8 cellular contexts compared by ENCODE assay signal in the genomic region with DNA sequence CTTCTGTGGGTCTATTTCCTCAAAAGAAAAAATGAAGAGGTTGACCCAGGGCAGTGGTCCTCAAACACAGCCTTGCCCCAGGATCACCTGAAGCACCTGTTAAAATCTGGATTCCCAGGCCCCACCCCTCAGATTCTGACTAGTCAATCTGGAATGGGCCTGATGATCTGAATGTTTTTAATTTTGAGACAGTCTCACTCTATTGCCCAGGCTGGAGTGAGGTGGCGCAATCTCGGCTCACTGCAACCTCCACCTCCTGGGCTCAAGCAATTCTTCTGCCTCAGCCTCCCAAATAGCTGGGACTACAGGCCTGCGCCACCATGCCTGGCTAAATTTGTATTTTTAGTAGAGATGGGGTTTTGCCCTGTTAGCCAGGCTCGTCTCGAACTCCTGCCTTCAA. TPM values are rescaled to one million over a fixed set of nuclear protein-coding genes. Genes with fewer than 3 reads are reported as not detected.
DNase-seq lines count a peak whose midpoint lies in the region; ATAC-seq, FAIRE-seq and TF ChIP-seq lines count a peak whose summit lies in the region.
"Not testable (repeated sequence)": the region's sequence is repeated elsewhere in the genome, so short reads cannot be mapped to it uniquely, and the experiment has no call there.

No MANE protein-coding gene starts in this region.

- H3K4me1 Mint-ChIP-seq in activated B cell treated with CpG ODN at 0.5 μM for 24 hours, result peaks cover 89% of the 10 kb centered on the region
- H3K4me1 Mint-ChIP-seq in activated naive CD8-positive, alpha-beta T cell (ENCODE audit: low read depth), result peaks cover 78% of the 10 kb centered on the region
- peaks cover 70% of the 10 kb centered on the region for H3K4me1 Mint-ChIP-seq in stimulated activated naive CD8-positive, alpha-beta T cell treated with anti-CD3 and anti-CD28 coated beads, Interleukin-15, amount 100 ng/mL, for 72 hours

- not testable (repeated sequence) for H3K27me3 Mint-ChIP-seq in activated B cell treated with CpG ODN at 0.5 μM for 24 hours; activated naive CD8-positive, alpha-beta T cell; stimulated activated naive CD8-positive, alpha-beta T cell treated with anti-CD3 and anti-CD28 coated beads, Interleukin-15, amount 100 ng/mL, for 72 hours

- TF ChIP-seq EP300 in H1 (IDR thresholded peaks at IDR 0.05; ENCODE audit: borderline replicate concordance in 1 of 2, low read depth in 2 of 2, low read length in 2 of 2), result not testable (repeated sequence)

- H2BK20ac ChIP-seq in H1 (ENCODE audit: low read length), result not testable (repeated sequence)

- not testable (repeated sequence) for H4K5ac ChIP-seq in H1 (ENCODE audit: insufficient read length, low read depth, low read length)

- H3K4me3 ChIP-seq in ACC112 (ENCODE audit: low read depth, low read length); H1 (ENCODE audit: extremely low read depth in 1 of 4, insufficient read depth in 2 of 4, low read depth in 3 of 4, low read length in 4 of 4); kidney (ENCODE audit: low read length in 2 of 2): not testable (repeated sequence)
- H3K4me3 ChIP-seq in neutrophil (ENCODE audit: low read depth in 1 of 2, low read length in 1 of 2), result peak overlapping the region in 1 of 2 experiments; percentile 6

- peak overlapping the region; percentile 18 for H4K91ac ChIP-seq in H1 (replicated peaks; ENCODE audit: insufficient read length, low read length)

- not testable (repeated sequence) for H2BK15ac ChIP-seq in H1 (ENCODE audit: low read length)

- not testable (repeated sequence) for H3K9ac ChIP-seq in H1 (replicated peaks in 1 of 4; ENCODE audit: extremely low read depth in 1 of 4, low read depth in 3 of 4, low read length in 3 of 4); kidney (ENCODE audit: low read length in 2 of 2)

- not testable (repeated sequence) for H3K36me3 ChIP-seq in ACC112 (ENCODE audit: insufficient read depth, low read length); H1 (ENCODE audit: control insufficient read depth in 2 of 4, insufficient read depth in 4 of 4, low read length in 3 of 4); kidney (ENCODE audit: control insufficient read depth in 1 of 2, insufficient read depth in 2 of 2, low read length in 2 of 2); neutrophil
- H3K36me3 ChIP-seq in KOPT-K1 (ENCODE audit: insufficient read depth, low read length), result peaks cover 27% of the 10 kb centered on the region

- not testable (repeated sequence) for TF ChIP-seq POLR2A in H1 (IDR thresholded peaks at IDR 0.05; ENCODE audit: control extremely low read depth in 1 of 2, low read depth in 2 of 2, low read length in 2 of 2)

- 93% methylated on average over 5 of the region's 5 CpGs; no CpG with 5 or more reads in 1 of the 2 experiments for WGBS in H1 (ENCODE audit: extremely low coverage in 1 of 2, insufficient coverage in 1 of 2, insufficient read length in 1 of 2, insufficient replicate concordance in 2 of 2, low coverage in 1 of 2, low lambda C conversion rate in 2 of 2, missing lambda C conversion rate in 1 of 2), 2 experiments

- H3K18ac ChIP-seq in H1 (ENCODE audit: extremely low read depth, low read length), result not testable (repeated sequence)

- TF ChIP-seq CTCF in activated B cell treated with CpG ODN at 0.5 μM for 24 hours (IDR thresholded peaks at IDR 0.05); H1 (IDR thresholded peaks at IDR 0.05; ENCODE audit: control extremely low read depth in 1 of 3, insufficient read depth in 1 of 3, low read depth in 1 of 3, low read length in 3 of 3); kidney (IDR thresholded peaks at IDR 0.05; ENCODE audit: borderline replicate concordance, extremely low read depth, insufficient read depth); neutrophil (IDR thresholded peaks at IDR 0.05): not testable (repeated sequence)

- not testable (repeated sequence) for H2BK120ac ChIP-seq in H1 (replicated peaks; ENCODE audit: low read depth, low read length)

- H3K27ac ChIP-seq in ACC112 (ENCODE audit: low read depth, low read length), result peak overlapping the region; percentile 98
- H3K27ac ChIP-seq in KOPT-K1 (ENCODE audit: low read depth, low read length, poor library complexity, severe bottlenecking), result peak overlapping the region; percentile 95
- not testable (repeated sequence) for H3K27ac ChIP-seq in H1 (ENCODE audit: low read depth, low read length)
- peak overlapping the region; percentile 12 to 99 for H3K27ac ChIP-seq in kidney (ENCODE audit: low read depth in 2 of 2, low read length in 2 of 2)
- H3K27ac ChIP-seq in neutrophil, result peak overlapping the region; percentile 93

- not testable (repeated sequence) for H2BK12ac ChIP-seq in H1 (ENCODE audit: low read depth, low read length)

- not testable (repeated sequence) for H3K4me2 ChIP-seq in H1 (ENCODE audit: insufficient read depth in 1 of 2, low read depth in 2 of 2, low read length in 2 of 2)

- POLR2A ChIA-PET in activated B cell treated with CpG ODN at 0.5 μM for 24 hours (lab: Charles Lee) (interaction anchor here (0.7 to 19.6 kb wide), 2 partner anchors 19 to 795 kb away, joined by 5 to 573 read pairs; no protein-coding TSS in a partner anchor), H1 (lab: Charles Lee; ENCODE audit: partially characterized antibody) (interaction anchor here (5.8 to 29.3 kb wide), 2 partner anchors 18 to 22 kb away, joined by 32 to 480 read pairs; no protein-coding TSS in a partner anchor)

- H3K79me1 ChIP-seq in H1 (ENCODE audit: low read depth, low read length), result peaks cover 10% of the 10 kb centered on the region

- CTCF ChIA-PET in activated B cell treated with CpG ODN at 0.5 μM for 24 hours (lab: Charles Lee), result interaction anchor here (4.6 kb wide), 1 partner anchor 17 kb away, joined by 38 read pairs; no protein-coding TSS in a partner anchor
- CTCF ChIA-PET in H1 (lab: Charles Lee; ENCODE audit: partially characterized antibody), result interaction anchor here (0.7 to 58.8 kb wide), 4 partner anchors 14 to 372 kb away, joined by 4 to 2001 read pairs (median 80); no protein-coding TSS in a partner anchor

- not testable (repeated sequence) for H3K23me2 ChIP-seq in H1 (ENCODE audit: low read depth, low read length)

- H4K20me1 ChIP-seq in H1 (replicated peaks in 1 of 2; ENCODE audit: control insufficient read depth in 1 of 2, insufficient read depth in 2 of 2, low read length in 2 of 2), result peaks cover 2 to 19% of the 10 kb centered on the region in 2 experiments

- H3K14ac ChIP-seq in H1 (ENCODE audit: insufficient read length), result not testable (repeated sequence)

- not testable (repeated sequence) for H3K56ac ChIP-seq in H1 (replicated peaks; ENCODE audit: insufficient read length, low read depth, low read length)

- peak overlapping the region; percentile 99 for H3K27ac Mint-ChIP-seq in activated B cell treated with CpG ODN at 0.5 μM for 24 hours
- peak overlapping the region; percentile 99 for H3K27ac Mint-ChIP-seq in activated naive CD8-positive, alpha-beta T cell
- peak overlapping the region; percentile 47 to 93 for H3K27ac Mint-ChIP-seq in stimulated activated naive CD8-positive, alpha-beta T cell treated with anti-CD3 and anti-CD28 coated beads, Interleukin-15, amount 100 ng/mL, for 72 hours

- H3K36me3 Mint-ChIP-seq in activated B cell treated with CpG ODN at 0.5 μM for 24 hours (ENCODE audit: low read depth), result not testable (repeated sequence)
- H3K36me3 Mint-ChIP-seq in activated naive CD8-positive, alpha-beta T cell, result peaks cover 15% of the 10 kb centered on the region

- not testable (repeated sequence) for H3K27me3 ChIP-seq in ACC112 (ENCODE audit: insufficient read depth, low read length); H1 (replicated peaks in 1 of 4; ENCODE audit: control insufficient read depth in 3 of 4, extremely low read depth in 1 of 4, insufficient read depth in 3 of 4, low read length in 3 of 4); neutrophil

- peaks cover 94% of the 10 kb centered on the region for H3K79me2 ChIP-seq in ACC112 (ENCODE audit: control insufficient read depth, insufficient read depth, low read length, unreplicated experiment)
- peaks cover 4 to 74% of the 10 kb centered on the region in 2 experiments; a peak in 3 of 4 replicates for H3K79me2 ChIP-seq in H1 (ENCODE audit: control insufficient read depth in 1 of 2, insufficient read depth in 2 of 2, low read length in 2 of 2)

- H3K4me3 Mint-ChIP-seq in activated B cell treated with CpG ODN at 0.5 μM for 24 hours, result peak overlapping the region; percentile 19
- H3K4me3 Mint-ChIP-seq in activated naive CD8-positive, alpha-beta T cell, result peak overlapping the region; percentile 94
- peak overlapping the region; percentile 90 to 95 for H3K4me3 Mint-ChIP-seq in stimulated activated naive CD8-positive, alpha-beta T cell treated with anti-CD3 and anti-CD28 coated beads, Interleukin-15, amount 100 ng/mL, for 72 hours

- DNase-seq in activated B cell treated with CpG ODN at 0.5 μM for 24 hours; H1 (ENCODE audit: low read depth in 1 of 2, low spot score in 2 of 2); stimulated activated naive CD8-positive, alpha-beta T cell treated with anti-CD3 and anti-CD28 coated beads, Interleukin-15, amount 100 ng/mL, for 72 hours: not testable (repeated sequence)
- DNase-seq in kidney, result peak; percentile 52

- H2BK5ac ChIP-seq in H1 (ENCODE audit: low read depth, low read length), result 0 out of 2 replicates have a peak overlapping the region, but pooled peaks have one; percentile 90

- intact Hi-C loops in activated B cell treated with CpG ODN at 0.5 μM for 24 hours (cut with micrococcal nuclease); kidney (cut with DNase I): not testable (repeated sequence)

- H3K4ac ChIP-seq in H1 (replicated peaks; ENCODE audit: insufficient read length, low read depth, low read length), result not testable (repeated sequence)

- not testable (repeated sequence) for H3K9me3 ChIP-seq in KOPT-K1 (ENCODE audit: insufficient read depth, low read length, poor library complexity, severe bottlenecking); H1 (ENCODE audit: insufficient read depth in 2 of 2, low read depth in 1 of 2, low read length in 1 of 2); kidney (ENCODE audit: control insufficient read depth in 1 of 2, low read length in 2 of 2); neutrophil

- H2AFZ ChIP-seq in ACC112 (ENCODE audit: low read length, unreplicated experiment); H1 (ENCODE audit: low read length): not testable (repeated sequence)

- peaks cover 76% of the 10 kb centered on the region for H3K4me1 ChIP-seq in ACC112 (ENCODE audit: control insufficient read depth, insufficient read depth, low read length, unreplicated experiment)
- H3K4me1 ChIP-seq in H1 (replicated peaks in 1 of 4; ENCODE audit: control insufficient read depth in 3 of 4, insufficient read depth in 4 of 4, low read length in 3 of 4), result peaks cover 25 to 70% (median 56%) of the 10 kb centered on the region in 4 experiments
- H3K4me1 ChIP-seq in kidney (ENCODE audit: control insufficient read depth in 1 of 2, insufficient read depth in 1 of 2, low read depth in 1 of 2, low read length in 2 of 2), result peaks cover 59 to 68% of the 10 kb centered on the region in 2 donors
- peaks cover 88 to 92% of the 10 kb centered on the region in 2 experiments for H3K4me1 ChIP-seq in neutrophil (ENCODE audit: control insufficient read depth in 1 of 2, insufficient read depth in 1 of 2, low read depth in 1 of 2, low read length in 1 of 2)

- not testable (repeated sequence) for H2AK5ac ChIP-seq in H1 (ENCODE audit: low read depth, low read length)

- H4K8ac ChIP-seq in H1 (ENCODE audit: extremely low read depth, insufficient read depth, low read length), result not testable (repeated sequence)

- TF ChIP-seq RAD21 in H1 (IDR thresholded peaks at IDR 0.05 in 1 of 2, conservative IDR thresholded peaks at IDR 0.05 in 1 of 2; ENCODE audit: low read depth in 2 of 2, low read length in 2 of 2), result not testable (repeated sequence)

- not testable (repeated sequence) for FAIRE-seq in H1 (lab: Jason Lieb, UNC); kidney (lab: Jason Lieb, UNC)

- H3K23ac ChIP-seq in H1 (ENCODE audit: insufficient read length), result not testable (repeated sequence)

- not testable (repeated sequence) for ATAC-seq in activated B cell treated with CpG ODN at 0.5 μM for 24 hours (ENCODE audit: low read depth); stimulated activated naive CD8-positive, alpha-beta T cell treated with anti-CD3 and anti-CD28 coated beads, Interleukin-15, amount 100 ng/mL, for 72 hours

- not testable (repeated sequence) for H3K9me3 Mint-ChIP-seq in activated B cell treated with CpG ODN at 0.5 μM for 24 hours; activated naive CD8-positive, alpha-beta T cell (ENCODE audit: low read depth); stimulated activated naive CD8-positive, alpha-beta T cell treated with anti-CD3 and anti-CD28 coated beads, Interleukin-15, amount 100 ng/mL, for 72 hours

RNA-seq across cellular contexts. Expression of gene HDAC7, which starts 4.3 kb away (rescaled TPM):
- total RNA-seq in activated B cell treated with CpG ODN at 0.5 μM for 24 hours (103 and 126 TPM in 2 replicates), kidney (132 TPM)
- total RNA-seq in H1 (2021; fragmentation: NEBNext Ultra II Directional; extraction: Animal tissue kit (Norgen Biotek cat#: 25700)), result 82.0 and 84.9 TPM in 2 replicates
- polyA plus RNA-seq in H1 (2011; rRNA removed) (25.5 and 52.0 TPM in 2 replicates), kidney (ENCODE audit: insufficient read depth, low read depth, low replicate concordance) (35.0 TPM)
- 27.2 TPM for polyA plus RNA-seq in H1 (2011; cell fraction: cytosol; rRNA removed)
- polyA plus RNA-seq in H1 (2011; cell fraction: nucleus; rRNA removed), result 208 TPM
- polyA plus RNA-seq in H1 (2012, experiment 1 of 2), result 46.5 to 68.3 TPM (median 65.5 TPM) in 4 replicates
- polyA plus RNA-seq in H1 (2012, experiment 2 of 2), result 57.8 TPM
- 40.9 TPM for polyA plus RNA-seq in H1 (2013, experiment 1 of 2)
- polyA plus RNA-seq in H1 (2013, experiment 2 of 2), result 38.9 TPM
- polyA minus RNA-seq in H1 (2011; rRNA and poly(A)+ RNA removed), result 11.6 and 23.5 TPM in 2 replicates
- polyA minus RNA-seq in H1 (2011; cell fraction: cytosol; rRNA and poly(A)+ RNA removed), result 27.2 TPM
- polyA minus RNA-seq in H1 (2011; cell fraction: nucleus; rRNA and poly(A)+ RNA removed), result 48.1 TPM

RNA-seq across cellular contexts. Expression of gene SLC48A1, which starts 42.4 kb away (rescaled TPM):
- total RNA-seq in activated B cell treated with CpG ODN at 0.5 μM for 24 hours (12.7 and 12.8 TPM in 2 replicates), kidney (69.9 TPM)
- total RNA-seq in H1 (2021; fragmentation: NEBNext Ultra II Directional; extraction: Animal tissue kit (Norgen Biotek cat#: 25700)), result 14.0 and 14.1 TPM in 2 replicates
- polyA plus RNA-seq in H1 (2011; rRNA removed) (9.5 and 12.1 TPM in 2 replicates), kidney (ENCODE audit: insufficient read depth, low read depth, low replicate concordance) (56.9 TPM)
- polyA plus RNA-seq in H1 (2011; cell fraction: cytosol; rRNA removed), result 9.6 TPM
- 16.1 TPM for polyA plus RNA-seq in H1 (2011; cell fraction: nucleus; rRNA removed)
- 8.3 to 11.4 TPM (median 10.2 TPM) in 4 replicates for polyA plus RNA-seq in H1 (2012, experiment 1 of 2)
- polyA plus RNA-seq in H1 (2012, experiment 2 of 2), result 8.6 TPM
- 9.4 TPM for polyA plus RNA-seq in H1 (2013, experiment 1 of 2)
- 10.8 TPM for polyA plus RNA-seq in H1 (2013, experiment 2 of 2)
- polyA minus RNA-seq in H1 (2011; rRNA and poly(A)+ RNA removed), result 7.2 and 7.3 TPM in 2 replicates
- 6.8 TPM for polyA minus RNA-seq in H1 (2011; cell fraction: cytosol; rRNA and poly(A)+ RNA removed)
- polyA minus RNA-seq in H1 (2011; cell fraction: nucleus; rRNA and poly(A)+ RNA removed), result 7.3 TPM

RNA-seq across cellular contexts. Expression of gene RAPGEF3, which starts 56.8 kb away (rescaled TPM):
- total RNA-seq in activated B cell treated with CpG ODN at 0.5 μM for 24 hours (2.7 and 5.0 TPM in 2 replicates), kidney (179 TPM)
- 6.7 and 9.4 TPM in 2 replicates for total RNA-seq in H1 (2021; fragmentation: NEBNext Ultra II Directional; extraction: Animal tissue kit (Norgen Biotek cat#: 25700))
- polyA plus RNA-seq in H1 (2011; rRNA removed) (5.0 and 5.2 TPM in 2 replicates), kidney (ENCODE audit: insufficient read depth, low read depth, low replicate concordance) (84.3 TPM)
- 6.0 TPM for polyA plus RNA-seq in H1 (2011; cell fraction: cytosol; rRNA removed)
- polyA plus RNA-seq in H1 (2011; cell fraction: nucleus; rRNA removed), result 31.6 TPM
- 4.1 to 5.7 TPM (median 5.2 TPM) in 4 replicates for polyA plus RNA-seq in H1 (2012, experiment 1 of 2)
- 3.1 TPM for polyA plus RNA-seq in H1 (2012, experiment 2 of 2)
- 4.2 TPM for polyA plus RNA-seq in H1 (2013, experiment 1 of 2)
- 3.9 TPM for polyA plus RNA-seq in H1 (2013, experiment 2 of 2)
- 5.2 and 8.0 TPM in 2 replicates for polyA minus RNA-seq in H1 (2011; rRNA and poly(A)+ RNA removed)
- polyA minus RNA-seq in H1 (2011; cell fraction: cytosol; rRNA and poly(A)+ RNA removed), result 1.8 TPM
- polyA minus RNA-seq in H1 (2011; cell fraction: nucleus; rRNA and poly(A)+ RNA removed), result 16.2 TPM

Comparison
In these comparisons a context has a peak if more than half of its experiments do, and no peak if none do; other contexts are left out.
1. H3K4me3 Mint-ChIP-seq: peak in every context shown above with its lines; median percentile 94 in activated naive CD8-positive, alpha-beta T cell; 92 in stimulated activated naive CD8-positive, alpha-beta T cell treated with anti-CD3 and anti-CD28 coated beads, Interleukin-15, amount 100 ng/mL, for 72 hours; 19 in activated B cell treated with CpG ODN at 0.5 μM for 24 hours.
2. RNA of gene RAPGEF3, which starts 56.8 kb away (total RNA-seq): 179 TPM in kidney (single experiment); 6.7 to 9.4 TPM in H1 and 2.7 to 5.0 TPM in activated B cell treated with CpG ODN at 0.5 μM for 24 hours; every median in the first group is over 10 times any median in the second.
3. Peak in every context shown above with its lines, with median percentiles within 50 percentile points of each other: H3K27ac Mint-ChIP-seq.